ENCODE assay signal across 14 cellular contexts in the genomic region with DNA sequence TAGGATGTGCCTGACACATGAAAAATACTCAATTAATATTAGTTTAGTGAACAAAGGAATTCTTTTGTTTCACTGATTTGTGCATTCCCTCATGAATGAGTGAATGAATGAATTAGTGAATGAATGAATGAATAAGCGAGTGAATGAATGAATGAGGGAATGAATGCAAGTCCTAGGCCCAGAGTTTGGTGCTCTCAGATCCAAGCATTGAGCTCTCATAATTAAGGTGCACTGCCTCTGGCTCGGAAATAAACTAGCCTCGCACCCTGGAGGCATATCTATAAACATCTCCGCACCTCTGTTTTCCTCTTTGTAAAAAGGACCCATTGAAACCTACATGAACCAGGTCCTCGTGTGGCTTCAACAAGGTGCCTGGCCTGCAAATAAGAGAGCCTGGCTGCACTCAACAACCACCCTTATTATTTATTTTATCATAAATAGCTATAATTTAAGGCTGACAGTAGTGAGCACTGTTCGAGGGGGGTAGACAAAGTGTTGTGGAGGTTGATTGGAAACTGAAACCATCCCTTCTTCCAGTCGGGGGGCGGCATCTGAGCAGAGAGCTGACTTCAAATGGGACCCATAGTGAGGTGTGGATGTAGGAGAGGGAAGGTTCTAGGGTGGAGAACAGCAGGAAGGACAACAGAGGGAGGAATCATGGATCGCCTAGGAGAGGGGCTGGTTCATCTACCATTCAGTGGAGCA.
DNase-seq lines count a peak whose midpoint lies in the region; ATAC-seq, FAIRE-seq and TF ChIP-seq lines count a peak whose summit lies in the region.
"Had no signal": no experiment of that assay in that cellular context is flagged by ENCODE, and none has a peak within 500 bp of the region (broad histone marks: within the 10 kb centered on the region; RNA-seq: fewer than 3 reads in every experiment).

No MANE protein-coding gene starts in this region.

- in situ Hi-C loops in GM12878 (cut with MboI): no loop called here

- H3K27ac Mint-ChIP-seq in activated CD8-positive, alpha-beta T cell treated with anti-CD3 and anti-CD28 coated beads, Interleukin-2, amount 10 ng/mL, durations not matched to agents 7 days and 5 days: no peak overlapping the region
- no peak overlapping the region for H3K27ac Mint-ChIP-seq in activated CD8-positive, alpha-beta T cell treated with anti-CD3 and anti-CD28 coated beads for 36 hours

- H3K4me2 ChIP-seq in GM12878 (ENCODE audit: control insufficient read depth, insufficient read depth): no peak overlapping the region

- no peaks in the 10 kb centered on the region for H3K9me3 ChIP-seq in GM12878 (replicated peaks; ENCODE audit: control insufficient read depth, insufficient read depth, low read length)

- SMC1A ChIA-PET in GM12878 (lab: Charles Lee; ENCODE audit: uncharacterized antibody, unreplicated experiment): no interaction called here

- WGBS in GM12878 (ENCODE audit: insufficient coverage, insufficient replicate concordance, low lambda C conversion rate, missing lambda C conversion rate): 20% methylated on average over 9 of the region's 9 CpGs

- no peak for ATAC-seq in activated CD8-positive, alpha-beta T cell treated with anti-CD3 and anti-CD28 coated beads, Interleukin-2, amount 10 ng/mL, durations not matched to agents 7 days and 5 days
- no peak for ATAC-seq in activated CD8-positive, alpha-beta T cell treated with anti-CD3 and anti-CD28 coated beads for 36 hours
- no peak for ATAC-seq in GM12878
- ATAC-seq: HepG2 had no signal

- H3K4me3 Mint-ChIP-seq in activated CD8-positive, alpha-beta T cell treated with anti-CD3 and anti-CD28 coated beads, Interleukin-2, amount 10 ng/mL, durations not matched to agents 7 days and 5 days: no peak overlapping the region
- H3K4me3 Mint-ChIP-seq in activated CD8-positive, alpha-beta T cell treated with anti-CD3 and anti-CD28 coated beads for 36 hours: no peak overlapping the region

- peak; percentile 16 for DNase-seq in activated CD8-positive, alpha-beta T cell treated with anti-CD3 and anti-CD28 coated beads, Interleukin-2, amount 10 ng/mL, durations not matched to agents 7 days and 5 days
- DNase-seq in activated CD8-positive, alpha-beta T cell treated with anti-CD3 and anti-CD28 coated beads for 36 hours: no peak
- DNase-seq in GM12878 (ENCODE audit: low read depth, low spot score): no peak
- DNase-seq in islet precursor cell: peak; percentile 9
- DNase-seq in ureter (ENCODE audit: low spot score): peak; percentile 13
- no peak for DNase-seq in NAMALWA (ENCODE audit: low spot score)
- DNase-seq in T-helper 1 cell: no peak
- DNase-seq in HTR-8/SVneo (ENCODE audit: insufficient read length, low spot score): no peak
- DNase-seq: DMS53, GF-D8, GM23248 had no signal

- no peaks in the 10 kb centered on the region for H3K27me3 Mint-ChIP-seq in activated CD8-positive, alpha-beta T cell treated with anti-CD3 and anti-CD28 coated beads, Interleukin-2, amount 10 ng/mL, durations not matched to agents 7 days and 5 days (ENCODE audit: low read depth)
- H3K27me3 Mint-ChIP-seq in activated CD8-positive, alpha-beta T cell treated with anti-CD3 and anti-CD28 coated beads for 36 hours: no peaks in the 10 kb centered on the region

- TF ChIP-seq POLR2A in GM12878 (IDR thresholded peaks at IDR 0.05; ENCODE audit: low read depth, low read length): no peak

- CTCF ChIA-PET in activated CD8-positive, alpha-beta T cell treated with anti-CD3 and anti-CD28 coated beads, Interleukin-2, amount 10 ng/mL, durations not matched to agents 7 days and 5 days (lab: Charles Lee): interaction anchor here (1.4 kb wide), 1 partner anchor 10 kb away, joined by 3 read pairs; no protein-coding TSS in a partner anchor
- CTCF ChIA-PET in activated CD8-positive, alpha-beta T cell treated with anti-CD3 and anti-CD28 coated beads for 36 hours (lab: Charles Lee): interaction anchor here (1.1 kb wide), 1 partner anchor 11 kb away, joined by 3 read pairs; no protein-coding TSS in a partner anchor
- CTCF ChIA-PET in GM12878 (lab: Yijun Ruan, JAX): no interaction called here

- no peak overlapping the region for H3K4me3 ChIP-seq in GM12878
- H3K4me3 ChIP-seq: GM23248 had no signal

- no peaks in the 10 kb centered on the region for H3K27me3 ChIP-seq in GM12878 (replicated peaks in 1 of 2; ENCODE audit: control insufficient read depth in 2 of 2, insufficient read depth in 2 of 2, low read length in 1 of 2)

- H4K20me1 ChIP-seq in GM12878 (ENCODE audit: control insufficient read depth, insufficient read depth): no peaks in the 10 kb centered on the region

- no peak overlapping the region for H3K9ac ChIP-seq in GM12878 (ENCODE audit: control insufficient read depth, insufficient read depth, low read length)
- H3K9ac ChIP-seq: GM23248 had no signal

- POLR2A ChIA-PET in activated CD8-positive, alpha-beta T cell treated with anti-CD3 and anti-CD28 coated beads, Interleukin-2, amount 10 ng/mL, durations not matched to agents 7 days and 5 days (lab: Charles Lee): no interaction called here
- POLR2A ChIA-PET in activated CD8-positive, alpha-beta T cell treated with anti-CD3 and anti-CD28 coated beads for 36 hours (lab: Charles Lee): no interaction called here
- POLR2A ChIA-PET in GM12878 (lab: Charles Lee): no interaction called here

- TF ChIP-seq EP300 in GM12878 (IDR thresholded peaks at IDR 0.05; ENCODE audit: borderline replicate concordance in 1 of 2, control insufficient read depth in 1 of 2, low read depth in 2 of 2, low read length in 2 of 2): no peak

- TF ChIP-seq RAD21 in GM12878 (IDR thresholded peaks at IDR 0.05; ENCODE audit: insufficient read depth, low read depth, low read length): no peak

- no peak for FAIRE-seq in GM12878 (lab: Jason Lieb, UNC)
- FAIRE-seq in HTR-8/SVneo (lab: Jason Lieb, UNC): no peak
- FAIRE-seq: H54, HepG2 had no signal

- H2AFZ ChIP-seq in GM12878 (ENCODE audit: control insufficient read depth, low read depth, low read length): no peak overlapping the region
- H2AFZ ChIP-seq: GM23248 had no signal

- RAD21 ChIA-PET in GM12878 (lab: Charles Lee; ENCODE audit: unreplicated experiment): no interaction called here

- no peaks in the 10 kb centered on the region for H3K4me1 Mint-ChIP-seq in activated CD8-positive, alpha-beta T cell treated with anti-CD3 and anti-CD28 coated beads, Interleukin-2, amount 10 ng/mL, durations not matched to agents 7 days and 5 days (ENCODE audit: low read depth)
- peaks cover 10% of the 10 kb centered on the region for H3K4me1 Mint-ChIP-seq in activated CD8-positive, alpha-beta T cell treated with anti-CD3 and anti-CD28 coated beads for 36 hours (ENCODE audit: low read depth)

- intact Hi-C loops in activated CD8-positive, alpha-beta T cell treated with anti-CD3 and anti-CD28 coated beads for 36 hours (cut with micrococcal nuclease): no loop called here
- intact Hi-C loops in GM12878 (cut with micrococcal nuclease; ENCODE audit: unreplicated experiment): no loop called here

- BruUV-seq in GM12878 (replicated peaks; lab: Mats Ljungman, UMichigan): no TSS peak

- no peaks in the 10 kb centered on the region for H3K36me3 ChIP-seq in GM12878 (ENCODE audit: control insufficient read depth in 2 of 2, insufficient read depth in 2 of 2, low read length in 1 of 2)

- no peaks in the 10 kb centered on the region for H3K36me3 Mint-ChIP-seq in activated CD8-positive, alpha-beta T cell treated with anti-CD3 and anti-CD28 coated beads, Interleukin-2, amount 10 ng/mL, durations not matched to agents 7 days and 5 days (ENCODE audit: low read depth)
- no peaks in the 10 kb centered on the region for H3K36me3 Mint-ChIP-seq in activated CD8-positive, alpha-beta T cell treated with anti-CD3 and anti-CD28 coated beads for 36 hours (ENCODE audit: low read depth)

- H3K27ac ChIP-seq in GM12878 (ENCODE audit: control insufficient read depth, insufficient read depth): no peak overlapping the region
- H3K27ac ChIP-seq: 22Rv1, GM23248 had no signal

- no peaks in the 10 kb centered on the region for H3K4me1 ChIP-seq in GM12878 (ENCODE audit: control insufficient read depth, insufficient read depth, low read length)

- no peak for TF ChIP-seq CTCF in activated CD8-positive, alpha-beta T cell treated with anti-CD3 and anti-CD28 coated beads for 36 hours (IDR thresholded peaks at IDR 0.05)
- TF ChIP-seq CTCF in GM12878 (IDR thresholded peaks at IDR 0.05 in 2 of 3, conservative IDR thresholded peaks at IDR 0.05 in 1 of 3; ENCODE audit: control insufficient read depth in 2 of 3, extremely low read depth in 1 of 3, insufficient read depth in 1 of 3, low read depth in 3 of 3, low read length in 3 of 3): no peak

- H3K9me3 Mint-ChIP-seq in activated CD8-positive, alpha-beta T cell treated with anti-CD3 and anti-CD28 coated beads, Interleukin-2, amount 10 ng/mL, durations not matched to agents 7 days and 5 days (ENCODE audit: insufficient read depth): no peaks in the 10 kb centered on the region
- H3K9me3 Mint-ChIP-seq in activated CD8-positive, alpha-beta T cell treated with anti-CD3 and anti-CD28 coated beads for 36 hours: no peaks in the 10 kb centered on the region

- no peaks in the 10 kb centered on the region for H3K79me2 ChIP-seq in GM12878 (ENCODE audit: control insufficient read depth, insufficient read depth, low read length)

TF ChIP-seq in GM12878, 131 proteins besides CTCF, POLR2A, EP300 and RAD21:
- TF ChIP-seq NFIC (IDR thresholded peaks at IDR 0.05; ENCODE audit: low read depth, low read length) (no peak), ZSCAN29 (IDR thresholded peaks at IDR 0.05) (no peak), ZNF24 (IDR thresholded peaks at IDR 0.05) (peak; percentile 65; the same call in 1 of the 2 replicates)

Comparison
In these comparisons a context has a peak if more than half of its experiments do, and no peak if none do; other contexts are left out.
1. DNase-seq: peak in activated CD8-positive, alpha-beta T cell treated with anti-CD3 and anti-CD28 coated beads, Interleukin-2, amount 10 ng/mL, durations not matched to agents 7 days and 5 days (single experiment), islet precursor cell (single experiment) and ureter (single experiment); none in activated CD8-positive, alpha-beta T cell treated with anti-CD3 and anti-CD28 coated beads for 36 hours (single experiment), GM12878 (single experiment), NAMALWA (single experiment), T-helper 1 cell (0 of 5) and HTR-8/SVneo (single experiment).